ENCODE assay signal across 2 cellular contexts in genomic region chr6:69795469-69796080, GRCh38.
TF ChIP-seq lines count a peak whose summit lies in the region.

No MANE protein-coding gene starts in this region.

TF ChIP-seq in SK-N-SH, 30 proteins besides CTCF, POLR2A, EP300 and RAD21 (continued from another document):
- TF ChIP-seq USF2 (IDR thresholded peaks at IDR 0.05; ENCODE audit: borderline replicate concordance, low read depth, low read length), result no peak

TF ChIP-seq in SK-N-SH treated with all-trans-retinoic acid at 6 μM for 48 hours, 23 proteins besides CTCF, POLR2A, EP300 and RAD21 (continued from another document):
- TF ChIP-seq CREB5 (CRISPR knock-in tag; IDR thresholded peaks at IDR 0.05; ENCODE audit: low read depth) (no peak), TCF4 (CRISPR knock-in tag; IDR thresholded peaks at IDR 0.05; ENCODE audit: borderline replicate concordance) (no peak), ZFP30 (CRISPR knock-in tag; IDR thresholded peaks at IDR 0.05) (no peak), ISL1 (CRISPR knock-in tag; IDR thresholded peaks at IDR 0.05) (no peak), ZFP3 (CRISPR knock-in tag; IDR thresholded peaks at IDR 0.05) (no peak), CSDC2 (CRISPR knock-in tag; IDR thresholded peaks at IDR 0.05) (no peak), PPARA (CRISPR knock-in tag; IDR thresholded peaks at IDR 0.05; ENCODE audit: borderline replicate concordance) (no peak), ARNTL (CRISPR knock-in tag; IDR thresholded peaks at IDR 0.05; ENCODE audit: borderline replicate concordance, low read depth) (no peak), SNAI2 (CRISPR knock-in tag; IDR thresholded peaks at IDR 0.05) (no peak), RARB (CRISPR knock-in tag; IDR thresholded peaks at IDR 0.05) (no peak)
